Comparison of ENCODE assay signal across 19 cellular contexts in the genomic region with DNA sequence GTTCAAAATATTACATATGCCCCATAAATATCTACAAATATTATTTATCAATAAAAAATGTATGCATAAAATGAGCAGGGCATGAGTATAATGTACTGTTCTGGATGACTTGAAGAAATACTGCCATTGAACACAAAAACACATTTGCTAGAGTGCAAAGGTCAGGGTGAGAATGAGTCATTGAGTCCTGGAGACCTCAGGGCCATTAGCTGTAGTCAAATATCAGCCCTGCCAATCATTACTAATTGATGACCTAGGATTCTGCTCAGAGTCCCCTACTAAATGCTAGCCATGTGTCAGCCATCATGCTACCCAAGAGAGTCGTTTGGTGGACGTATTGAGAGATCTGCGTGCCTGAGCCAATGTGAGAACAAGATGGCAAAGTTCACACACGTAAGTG.
DNase-seq lines count a peak whose midpoint lies in the region; TF ChIP-seq lines count a peak whose summit lies in the region.
"Had no signal": no experiment of that assay in that cellular context is flagged by ENCODE, and none has a peak within 500 bp of the region (broad histone marks: within the 10 kb centered on the region; RNA-seq: fewer than 3 reads in every experiment).

No MANE protein-coding gene starts in this region.

- no peak overlapping the region for H4K91ac ChIP-seq in mesenchymal stem cell (ENCODE audit: low read length)

- H3K4ac ChIP-seq in mesenchymal stem cell (ENCODE audit: low read depth in 1 of 2, low read length in 2 of 2), result no peak overlapping the region

- no peaks in the 10 kb centered on the region for H3K4me1 Mint-ChIP-seq in CD14-positive monocyte
- H3K4me1 Mint-ChIP-seq: IgD-negative memory B cell had no signal

- H2BK12ac ChIP-seq in mesenchymal stem cell (ENCODE audit: low read length in 2 of 2), result peak overlapping the region in 1 of 2 experiments; percentile 61

- WGBS in mesenchymal stem cell, result 89% methylated on average over 4 of the region's 4 CpGs
- 89 to 90% methylated on average over 4 of the region's 4 CpGs for WGBS in lower leg skin, 2 donors

- no peak overlapping the region for H2AFZ ChIP-seq in mesenchymal stem cell (ENCODE audit: low read depth, low read length)

- CTCF ChIA-PET in HEK293T (lab: Yijun Ruan, JAX), result no interaction called here

- POLR2A ChIA-PET in HEK293T (lab: Yijun Ruan, JAX), result no interaction called here

- H3K9me3 Mint-ChIP-seq in CD14-positive monocyte, result no peaks in the 10 kb centered on the region
- H3K9me3 Mint-ChIP-seq: IgD-negative memory B cell had no signal

- intact Hi-C loops in lower leg skin (cut with DNase I; ENCODE audit: low total_unique reads) (no loop called here), CD14-positive monocyte (cut with micrococcal nuclease) (no loop called here)

- H2BK5ac ChIP-seq in mesenchymal stem cell (ENCODE audit: low read depth, low read length, poor library complexity, severe bottlenecking), result no peak overlapping the region

- H3K79me1 ChIP-seq in mesenchymal stem cell (replicated peaks; ENCODE audit: low read length, poor library complexity, severe bottlenecking), result no peaks in the 10 kb centered on the region

- H2BK120ac ChIP-seq in mesenchymal stem cell (ENCODE audit: low read depth, low read length), result no peak overlapping the region

- no peak overlapping the region for H3K4me2 ChIP-seq in mesenchymal stem cell (ENCODE audit: low read length, poor library complexity, severe bottlenecking)
- H3K4me2 ChIP-seq: A549 had no signal

- no peak overlapping the region for H3K9ac ChIP-seq in mesenchymal stem cell (ENCODE audit: low read length)

- H3K27me3 Mint-ChIP-seq in CD14-positive monocyte (ENCODE audit: low read depth in 3 of 3), result peaks cover 8 to 14% (median 14%) of the 10 kb centered on the region in 3 donors

- no peak overlapping the region for H3K27ac ChIP-seq in mesenchymal stem cell (ENCODE audit: low read length, poor library complexity, severe bottlenecking)
- H3K27ac ChIP-seq: 22Rv1, A549, C4-2B, HL-60 had no signal

- no peak overlapping the region for H3K23ac ChIP-seq in mesenchymal stem cell (ENCODE audit: low read length in 2 of 2)

- peak overlapping the region; percentile 74 for H2AK5ac ChIP-seq in mesenchymal stem cell (ENCODE audit: low read length, severe bottlenecking)

- H3K4me3 Mint-ChIP-seq in CD14-positive monocyte, result no peak overlapping the region
- H3K4me3 Mint-ChIP-seq: CD4-positive, alpha-beta memory T cell; H9; IgD-negative memory B cell had no signal

- H3K36me3 ChIP-seq in mesenchymal stem cell (ENCODE audit: control insufficient read depth in 1 of 2, insufficient read depth in 2 of 2, low read depth in 1 of 2, low read length in 2 of 2), result no peaks in the 10 kb centered on the region

- peak overlapping the region; percentile 42 for H4K8ac ChIP-seq in mesenchymal stem cell (ENCODE audit: low read length)

- peaks cover 12% of the 10 kb centered on the region for H3K4me1 ChIP-seq in mesenchymal stem cell (ENCODE audit: control insufficient read depth, insufficient read depth, low read depth, low read length)

- no peaks in the 10 kb centered on the region for H3K36me3 Mint-ChIP-seq in CD14-positive monocyte
- H3K36me3 Mint-ChIP-seq: CD4-positive, alpha-beta memory T cell; IgD-negative memory B cell had no signal

- TF ChIP-seq POLR2A in lower leg skin (IDR thresholded peaks at IDR 0.05), result no peak

- H3K9me3 ChIP-seq in mesenchymal stem cell (ENCODE audit: control insufficient read depth, low read length), result no peaks in the 10 kb centered on the region
- H3K9me3 ChIP-seq: A549 had no signal

- no peak overlapping the region for H3K18ac ChIP-seq in mesenchymal stem cell (ENCODE audit: low read depth in 1 of 2, low read length in 2 of 2)

- H3K4me3 ChIP-seq in fibroblast of mammary gland (ENCODE audit: control insufficient read depth, low read depth, low read length) (no peak overlapping the region), mesenchymal stem cell (ENCODE audit: insufficient read depth in 1 of 2, low read depth in 1 of 2, low read length in 2 of 2) (no peak overlapping the region), lower leg skin (ENCODE audit: low read depth, poor library complexity, severe bottlenecking) (no peak overlapping the region)
- H3K4me3 ChIP-seq: A549 had no signal

- H3K27ac Mint-ChIP-seq in CD14-positive monocyte, result no peak overlapping the region
- H3K27ac Mint-ChIP-seq: CD4-positive, alpha-beta memory T cell; H9; IgD-negative memory B cell had no signal

- TF ChIP-seq CTCF in fibroblast of mammary gland (conservative IDR thresholded peaks at IDR 0.05; ENCODE audit: control insufficient read depth, insufficient read depth, low read depth, low read length) (no peak), lower leg skin (IDR thresholded peaks at IDR 0.05) (no peak), CD14-positive monocyte (IDR thresholded peaks at IDR 0.05) (no peak)

- H3K27me3 ChIP-seq in mesenchymal stem cell (ENCODE audit: control insufficient read depth in 1 of 2, insufficient read depth in 1 of 2, low read length in 2 of 2), result peaks cover 0 to 6% of the 10 kb centered on the region in 2 experiments

- H2BK15ac ChIP-seq in mesenchymal stem cell (ENCODE audit: low read depth, poor library complexity, severe bottlenecking), result peak overlapping the region; percentile 60

- DNase-seq in DMS53 (lab: John Stamatoyannopoulos, UW) (peak; percentile 45), HEK293T (ENCODE audit: extremely low spot score) (no peak), fibroblast of mammary gland (ENCODE audit: low read depth) (peak; percentile 5), mesenchymal stem cell (no peak), lower leg skin (ENCODE audit: low spot score in 2 of 2) (no peak), NCI-H1105 (lab: John Stamatoyannopoulos, UW) (no peak), CD14-positive monocyte (ENCODE audit: low spot score) (no peak), NCI-H510A (lab: John Stamatoyannopoulos, UW) (no peak)
- DNase-seq: AML-193; Calu3; CD4-positive, alpha-beta memory T cell; GF-D8; H9; KBM-7 had no signal

- no peak overlapping the region for H3K14ac ChIP-seq in mesenchymal stem cell (ENCODE audit: low read length in 2 of 2)

TF ChIP-seq in HEK293T, 16 proteins besides CTCF, POLR2A, EP300 and RAD21:
- TF ChIP-seq, protein P1, sequence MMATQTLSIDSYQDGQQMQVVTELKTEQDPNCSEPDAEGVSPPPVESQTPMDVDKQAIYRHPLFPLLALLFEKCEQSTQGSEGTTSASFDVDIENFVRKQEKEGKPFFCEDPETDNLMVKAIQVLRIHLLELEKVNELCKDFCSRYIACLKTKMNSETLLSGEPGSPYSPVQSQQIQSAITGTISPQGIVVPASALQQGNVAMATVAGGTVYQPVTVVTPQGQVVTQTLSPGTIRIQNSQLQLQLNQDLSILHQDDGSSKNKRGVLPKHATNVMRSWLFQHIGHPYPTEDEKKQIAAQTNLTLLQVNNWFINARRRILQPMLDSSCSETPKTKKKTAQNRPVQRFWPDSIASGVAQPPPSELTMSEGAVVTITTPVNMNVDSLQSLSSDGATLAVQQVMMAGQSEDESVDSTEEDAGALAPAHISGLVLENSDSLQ (IDR thresholded peaks at IDR 0.05), result peak; percentile 22; the same call in 1 of the 2 replicates
- TF ChIP-seq NFRKB (IDR thresholded peaks at IDR 0.05), result no peak

Comparison
In these comparisons a context has a peak if more than half of its experiments do, and no peak if none do; other contexts are left out.
1. DNase-seq: peak in DMS53 (single experiment) and fibroblast of mammary gland (single experiment); none in HEK293T (single experiment), mesenchymal stem cell (single experiment), lower leg skin (0 of 2), NCI-H1105 (single experiment), CD14-positive monocyte (single experiment) and NCI-H510A (single experiment).